Comparison of ENCODE assay signal across 19 cellular contexts in genomic region chr20:45905505-45906079, GRCh38. TPM values are rescaled to one million over a fixed set of nuclear protein-coding genes. Genes with fewer than 3 reads are reported as not detected.
DNase-seq lines count a peak whose midpoint lies in the region; ATAC-seq, FAIRE-seq and TF ChIP-seq lines count a peak whose summit lies in the region.
"Had no signal": no experiment of that assay in that cellular context is flagged by ENCODE, and none has a peak within 500 bp of the region (broad histone marks: within the 10 kb centered on the region; RNA-seq: fewer than 3 reads in every experiment).

No MANE protein-coding gene starts in this region.

- no peak for TF ChIP-seq CTCF in K562 (IDR thresholded peaks at IDR 0.05 in 2 of 3, conservative IDR thresholded peaks at IDR 0.05 in 1 of 3; ENCODE audit: insufficient read depth in 2 of 3, low read depth in 1 of 3, low read length in 3 of 3)

- no peak overlapping the region for H3K4me3 ChIP-seq in K562
- H3K4me3 ChIP-seq: tibial artery had no signal

- no TSS peak for BruUV-seq in K562 (replicated peaks; lab: Mats Ljungman, UMichigan)

- TF ChIP-seq POLR2A in K562 (conservative IDR thresholded peaks at IDR 0.05) = no peak
- no peak for TF ChIP-seq POLR2A in GM18505 (IDR thresholded peaks at IDR 0.05; ENCODE audit: borderline replicate concordance, extremely low read depth, insufficient read depth, insufficient read length)

- ATAC-seq in K562 = no peak
- ATAC-seq in GM18505 (IDR thresholded peaks at IDR 0.05; ENCODE audit: unreplicated experiment) = no peak
- ATAC-seq: activated T-helper 17 cell treated with anti-CD3 and anti-CD28 coated beads, Interleukin-2, amount 50 U/mL, for 72 hours; left colon had no signal

- H2AFZ ChIP-seq in K562 (ENCODE audit: low read depth, low read length) = no peak overlapping the region

- CTCF ChIA-PET in K562 (lab: Yijun Ruan, JAX; ENCODE audit: low intra/inter-chr PET ratio) = no interaction called here

- peak; percentile 89 for DNase-seq in Daoy (ENCODE audit: low read depth)
- DNase-seq in M059J (ENCODE audit: low read depth) = peak; percentile 99
- no peak for DNase-seq in K562 (ENCODE audit: extremely low read depth in 1 of 4, low spot score in 3 of 4)
- peak; percentile 88 for DNase-seq in kidney tubule cell (ENCODE audit: low spot score)
- DNase-seq in iPS-NIHi11 (ENCODE audit: low spot score) = no peak
- no peak for DNase-seq in NCI-H446 treated with DMSO at 0.1 percent for 48 hours (lab: John Stamatoyannopoulos, UW)
- DNase-seq in activated naive CD4-positive, alpha-beta T cell treated with Interleukin-2 at 50 U/mL for 16 hours = no peak
- DNase-seq: activated CD4-positive, alpha-beta T cell treated with anti-CD3 and anti-CD28 coated beads, Interleukin-2, amount 50 U/mL, for 48 hours; effector CD8-positive, alpha-beta T cell; glutamatergic neuron; KG1; left colon; NCI-H1930; retina; SHP77 treated with DMSO at 0.1 percent for 48 hours; stimulated activated CD4-positive, alpha-beta T cell treated with anti-CD3 and anti-CD28 coated beads, Interleukin-2, amount 100 ng/mL, for 24 hours; tibial artery had no signal

- TF ChIP-seq RAD21 in K562 (CRISPR knock-in tag; conservative IDR thresholded peaks at IDR 0.05 in 1 of 2, IDR thresholded peaks at IDR 0.05 in 1 of 2) = no peak

- H3K27me3 ChIP-seq in K562 (ENCODE audit: control insufficient read depth in 2 of 2, insufficient read depth in 2 of 2, low read length in 2 of 2) = no peaks in the 10 kb centered on the region
- H3K27me3 ChIP-seq: tibial artery had no signal

- 72% methylated on average over 8 of the region's 8 CpGs for WGBS in K562 (ENCODE audit: insufficient coverage, low coverage, missing lambda C conversion rate)

- H3K36me3 ChIP-seq in K562 (ENCODE audit: control insufficient read depth, insufficient read depth, low read length) = peaks cover 22% of the 10 kb centered on the region; the same call in 2 of the 3 replicates

- H3K4me2 ChIP-seq in K562 (ENCODE audit: insufficient read depth, low read length) = no peak overlapping the region

- intact Hi-C loops in K562 (cut with micrococcal nuclease) = no loop called here

- no peak for TF ChIP-seq EP300 in K562 (IDR thresholded peaks at IDR 0.05; ENCODE audit: low read length)

- POLR2A ChIA-PET in K562 (lab: Yijun Ruan, JAX) = interaction anchor here (0.7 to 2.4 kb wide), 8 partner anchors 9 to 73 kb away, joined by 3 to 9 read pairs (median 4); partner anchors contain the start of genes PCIF1, SNX21 and ZSWIM1

- no peak for FAIRE-seq in K562 (lab: Jason Lieb, UNC)

- in situ Hi-C loops in K562 (cut with MboI) = no loop called here

- H3K79me2 ChIP-seq in K562 (ENCODE audit: control insufficient read depth, insufficient read depth, low read length) = peaks cover 12% of the 10 kb centered on the region

- H4K20me1 ChIP-seq in K562 (replicated peaks; ENCODE audit: control insufficient read depth, insufficient read depth, low read length) = no peaks in the 10 kb centered on the region

- no peak overlapping the region for H3K9ac ChIP-seq in K562 (ENCODE audit: insufficient read depth in 1 of 2, low read depth in 2 of 2, low read length in 2 of 2)

- no peaks in the 10 kb centered on the region for H3K9me1 ChIP-seq in K562 (ENCODE audit: control insufficient read depth, insufficient read depth, low read length)

- no peak overlapping the region for H3K27ac ChIP-seq in K562 (ENCODE audit: extremely low read depth, low read depth, low read length)
- H3K27ac ChIP-seq: tibial artery had no signal

- no peaks in the 10 kb centered on the region for H3K9me3 ChIP-seq in K562 (replicated peaks; ENCODE audit: control insufficient read depth, insufficient read depth, low read depth, low read length)
- H3K9me3 ChIP-seq: tibial artery had no signal

- peaks cover 16 to 36% of the 10 kb centered on the region in 2 experiments for H3K4me1 ChIP-seq in K562 (replicated peaks in 1 of 2; ENCODE audit: control insufficient read depth in 2 of 2, insufficient read depth in 2 of 2, low read length in 2 of 2)
- H3K4me1 ChIP-seq: tibial artery had no signal

RNA-seq across cellular contexts. Expression of gene PLTP, which starts 6.4 kb away (rescaled TPM):
- 0.30 and 0.80 TPM in 2 replicates for total RNA-seq in Daoy (2014; rRNA removed; shearing (Covaris generic))
- total RNA-seq in M059J (2014; rRNA removed; shearing (Covaris generic)) = 9.6 and 13.4 TPM in 2 replicates
- 8.2 and 29.4 TPM in 2 replicates for total RNA-seq in K562 (2011; cell fraction: chromatin; rRNA removed; ENCODE audit: low replicate concordance)
- total RNA-seq in K562 (2011; cell fraction: nucleolus; rRNA removed) = 32.4 and 37.9 TPM in 2 replicates
- total RNA-seq in K562 (2011; cell fraction: nucleoplasm; rRNA removed) = 20.8 and 24.0 TPM in 2 replicates
- total RNA-seq in K562 (2014; rRNA removed) (18.6 and 28.2 TPM in 2 replicates), K562 (2014; rRNA removed; fragmentation: Illumina TruSeq; extraction: Trizol) (5.5 and 9.1 TPM in 2 replicates), K562 (2015; rRNA removed; fragmentation: Illumina TruSeq; extraction: Trizol) (16.8 and 17.6 TPM in 2 replicates), K562 (2021) (28.7 and 29.3 TPM in 2 replicates)
- polyA plus RNA-seq in K562 (2011; rRNA removed) (12.2 and 24.1 TPM in 2 replicates), K562 (2014; fragmentation: Illumina TruSeq; extraction: Trizol) (25.8 and 26.5 TPM in 2 replicates), K562 (2014; fragmentation: Nextera tagmentation; extraction: Ambion mirVana) (1 to 10 TPM; 2.8 to 6.6 TPM), K562 (2014; rRNA removed) (24.5 and 25.6 TPM in 2 replicates)
- polyA plus RNA-seq in K562 (2011; cell fraction: cytosol; rRNA removed) = 41.5 and 45.1 TPM in 2 replicates
- 26.5 and 28.2 TPM in 2 replicates for polyA plus RNA-seq in K562 (2011; cell fraction: nucleus; rRNA removed)
- 30.0 and 78.8 TPM in 2 replicates for polyA plus RNA-seq in K562 (2012)
- 8.0 and 8.4 TPM in 2 replicates for polyA minus RNA-seq in K562 (2011; rRNA and poly(A)+ RNA removed)
- 11.8 and 17.6 TPM in 2 replicates for polyA minus RNA-seq in K562 (2011; cell fraction: cytosol; rRNA and poly(A)+ RNA removed)
- 8.2 and 11.1 TPM in 2 replicates for polyA minus RNA-seq in K562 (2011; cell fraction: nucleus; rRNA and poly(A)+ RNA removed)

RNA-seq across cellular contexts. Expression of gene CTSA, which starts 14.5 kb away (rescaled TPM):
- total RNA-seq in Daoy (2014; rRNA removed; shearing (Covaris generic)) = 25.4 and 34.7 TPM in 2 replicates
- total RNA-seq in M059J (2014; rRNA removed; shearing (Covaris generic)) = 253 and 328 TPM in 2 replicates
- total RNA-seq in K562 (2011; cell fraction: chromatin; rRNA removed; ENCODE audit: low replicate concordance) = 129 and 346 TPM in 2 replicates
- total RNA-seq in K562 (2011; cell fraction: nucleolus; rRNA removed) = 275 and 312 TPM in 2 replicates
- 187 and 194 TPM in 2 replicates for total RNA-seq in K562 (2011; cell fraction: nucleoplasm; rRNA removed)
- total RNA-seq in K562 (2014; rRNA removed) (26.0 and 30.5 TPM in 2 replicates), K562 (2014; rRNA removed; fragmentation: Illumina TruSeq; extraction: Trizol) (16.1 and 21.2 TPM in 2 replicates), K562 (2015; rRNA removed; fragmentation: Illumina TruSeq; extraction: Trizol) (40.5 and 42.9 TPM in 2 replicates), K562 (2021) (51.9 and 53.0 TPM in 2 replicates)
- polyA plus RNA-seq in K562 (2011; rRNA removed) (28.3 and 44.7 TPM in 2 replicates), K562 (2014; fragmentation: Illumina TruSeq; extraction: Trizol) (60.3 and 61.7 TPM in 2 replicates), K562 (2014; fragmentation: Nextera tagmentation; extraction: Ambion mirVana) (10 to 100 TPM in 1 of 2 experiments, 1 to 10 TPM in 1; 8.8 to 12.4 TPM), K562 (2014; rRNA removed) (47.8 and 51.2 TPM in 2 replicates)
- polyA plus RNA-seq in K562 (2011; cell fraction: cytosol; rRNA removed) = 54.6 and 66.3 TPM in 2 replicates
- polyA plus RNA-seq in K562 (2011; cell fraction: nucleus; rRNA removed) = 192 and 235 TPM in 2 replicates
- polyA plus RNA-seq in K562 (2012) = 60.5 and 80.5 TPM in 2 replicates
- polyA minus RNA-seq in K562 (2011; rRNA and poly(A)+ RNA removed) = 32.6 and 38.8 TPM in 2 replicates
- 32.9 and 38.3 TPM in 2 replicates for polyA minus RNA-seq in K562 (2011; cell fraction: cytosol; rRNA and poly(A)+ RNA removed)
- polyA minus RNA-seq in K562 (2011; cell fraction: nucleus; rRNA and poly(A)+ RNA removed) = 74.4 and 74.6 TPM in 2 replicates

RNA-seq across cellular contexts. Expression of gene NEURL2, which starts 14.6 kb away (rescaled TPM):
- total RNA-seq in Daoy (2014; rRNA removed; shearing (Covaris generic)) = 0.42 and 2.3 TPM in 2 replicates
- 3.1 and 6.0 TPM in 2 replicates for total RNA-seq in M059J (2014; rRNA removed; shearing (Covaris generic))
- 0.69 and 3.4 TPM in 2 replicates for total RNA-seq in K562 (2011; cell fraction: chromatin; rRNA removed; ENCODE audit: low replicate concordance)
- 3.7 and 4.2 TPM in 2 replicates for total RNA-seq in K562 (2011; cell fraction: nucleolus; rRNA removed)
- total RNA-seq in K562 (2011; cell fraction: nucleoplasm; rRNA removed) = 1.5 and 1.8 TPM in 2 replicates
- total RNA-seq in K562 (2014; rRNA removed) (1.5 and 1.7 TPM in 2 replicates), K562 (2014; rRNA removed; fragmentation: Illumina TruSeq; extraction: Trizol) (not detected in 2 replicates), K562 (2015; rRNA removed; fragmentation: Illumina TruSeq; extraction: Trizol) (0.54 and 0.72 TPM in 2 replicates), K562 (2021) (1.2 and 1.9 TPM in 2 replicates)
- polyA plus RNA-seq in K562 (2011; rRNA removed) (0.22 and 0.83 TPM in 2 replicates), K562 (2014; fragmentation: Illumina TruSeq; extraction: Trizol) (0.46 and 0.61 TPM in 2 replicates), K562 (2014; fragmentation: Nextera tagmentation; extraction: Ambion mirVana) (under 1 TPM; 0.30 to 0.32 TPM), K562 (2014; rRNA removed) (1.0 and 1.1 TPM in 2 replicates)
- 0.59 and 1.2 TPM in 2 replicates for polyA plus RNA-seq in K562 (2011; cell fraction: cytosol; rRNA removed)
- polyA plus RNA-seq in K562 (2011; cell fraction: nucleus; rRNA removed) = 1.7 and 2.3 TPM in 2 replicates
- 0.81 and 2.2 TPM in 2 replicates for polyA plus RNA-seq in K562 (2012)
- 0.72 TPM in 1 of 2 replicates, not detected in the other for polyA minus RNA-seq in K562 (2011; rRNA and poly(A)+ RNA removed)
- polyA minus RNA-seq in K562 (2011; cell fraction: cytosol; rRNA and poly(A)+ RNA removed) = not detected in 2 replicates
- polyA minus RNA-seq in K562 (2011; cell fraction: nucleus; rRNA and poly(A)+ RNA removed) = 2.3 and 3.1 TPM in 2 replicates

RNA-seq across cellular contexts. Expression of gene SPATA25, which starts 18.2 kb away (rescaled TPM):
- not detected in 2 replicates for total RNA-seq in Daoy (2014; rRNA removed; shearing (Covaris generic))
- 0.52 TPM in 1 of 2 replicates, not detected in the other for total RNA-seq in M059J (2014; rRNA removed; shearing (Covaris generic))
- 1.9 TPM in 1 of 2 replicates, not detected in the other for total RNA-seq in K562 (2011; cell fraction: chromatin; rRNA removed; ENCODE audit: low replicate concordance)
- 1.6 and 2.2 TPM in 2 replicates for total RNA-seq in K562 (2011; cell fraction: nucleolus; rRNA removed)
- total RNA-seq in K562 (2011; cell fraction: nucleoplasm; rRNA removed) = 1.2 and 1.6 TPM in 2 replicates
- total RNA-seq in K562 (2014; rRNA removed) = 0.68 and 1.4 TPM in 2 replicates
- total RNA-seq in K562 (2014; rRNA removed; fragmentation: Illumina TruSeq; extraction: Trizol) = not detected in 2 replicates
- total RNA-seq in K562 (2015; rRNA removed; fragmentation: Illumina TruSeq; extraction: Trizol) = 0.22 and 0.45 TPM in 2 replicates
- 0.49 and 0.95 TPM in 2 replicates for total RNA-seq in K562 (2021)
- polyA plus RNA-seq in K562 (2011; rRNA removed) = 0.21 and 0.53 TPM in 2 replicates
- polyA plus RNA-seq in K562 (2011; cell fraction: cytosol; rRNA removed) = 0.38 and 0.48 TPM in 2 replicates
- 1.3 and 1.8 TPM in 2 replicates for polyA plus RNA-seq in K562 (2011; cell fraction: nucleus; rRNA removed)
- polyA plus RNA-seq in K562 (2012) = 0.57 and 0.84 TPM in 2 replicates
- 0.39 and 0.42 TPM in 2 replicates for polyA plus RNA-seq in K562 (2014; fragmentation: Illumina TruSeq; extraction: Trizol)
- polyA plus RNA-seq in K562 (2014; fragmentation: Nextera tagmentation; extraction: Ambion mirVana) = not detected
- 0.63 and 0.73 TPM in 2 replicates for polyA plus RNA-seq in K562 (2014; rRNA removed)
- polyA minus RNA-seq in K562 (2011; rRNA and poly(A)+ RNA removed) = not detected in 2 replicates
- polyA minus RNA-seq in K562 (2011; cell fraction: cytosol; rRNA and poly(A)+ RNA removed) = not detected in 2 replicates
- 0.67 TPM in 1 of 2 replicates, not detected in the other for polyA minus RNA-seq in K562 (2011; cell fraction: nucleus; rRNA and poly(A)+ RNA removed)

RNA-seq across cellular contexts. Expression of gene ZSWIM1, which starts 24.6 kb away (rescaled TPM):
- 5.9 and 6.8 TPM in 2 replicates for total RNA-seq in Daoy (2014; rRNA removed; shearing (Covaris generic))
- total RNA-seq in M059J (2014; rRNA removed; shearing (Covaris generic)) = 11.2 and 19.8 TPM in 2 replicates
- total RNA-seq in K562 (2011; cell fraction: chromatin; rRNA removed; ENCODE audit: low replicate concordance) = 14.3 and 28.8 TPM in 2 replicates
- 16.2 and 16.7 TPM in 2 replicates for total RNA-seq in K562 (2011; cell fraction: nucleolus; rRNA removed)
- total RNA-seq in K562 (2011; cell fraction: nucleoplasm; rRNA removed) = 19.3 and 20.7 TPM in 2 replicates
- total RNA-seq in K562 (2014; rRNA removed) (11.6 and 14.1 TPM in 2 replicates), K562 (2014; rRNA removed; fragmentation: Illumina TruSeq; extraction: Trizol) (9.0 and 9.5 TPM in 2 replicates), K562 (2015; rRNA removed; fragmentation: Illumina TruSeq; extraction: Trizol) (11.2 and 11.7 TPM in 2 replicates), K562 (2021) (13.8 and 15.6 TPM in 2 replicates)
- polyA plus RNA-seq in K562 (2011; rRNA removed) (7.4 and 12.1 TPM in 2 replicates), K562 (2014; fragmentation: Illumina TruSeq; extraction: Trizol) (13.7 and 14.7 TPM in 2 replicates), K562 (2014; fragmentation: Nextera tagmentation; extraction: Ambion mirVana) (1 to 10 TPM; 2.5 to 3.1 TPM), K562 (2014; rRNA removed) (7.0 and 7.3 TPM in 2 replicates)
- 14.1 and 15.5 TPM in 2 replicates for polyA plus RNA-seq in K562 (2011; cell fraction: cytosol; rRNA removed)
- 21.0 and 32.5 TPM in 2 replicates for polyA plus RNA-seq in K562 (2011; cell fraction: nucleus; rRNA removed)
- polyA plus RNA-seq in K562 (2012) = 10.9 and 13.6 TPM in 2 replicates
- polyA minus RNA-seq in K562 (2011; rRNA and poly(A)+ RNA removed) = 18.4 and 23.1 TPM in 2 replicates
- 16.7 and 17.3 TPM in 2 replicates for polyA minus RNA-seq in K562 (2011; cell fraction: cytosol; rRNA and poly(A)+ RNA removed)
- 7.1 and 12.0 TPM in 2 replicates for polyA minus RNA-seq in K562 (2011; cell fraction: nucleus; rRNA and poly(A)+ RNA removed)

Comparison
In these comparisons a context has a peak if more than half of its experiments do, and no peak if none do; other contexts are left out.
1. DNase-seq: peak in Daoy (single experiment), M059J (single experiment) and kidney tubule cell (single experiment); none in K562 (0 of 4), iPS-NIHi11 (single experiment), NCI-H446 treated with DMSO at 0.1 percent for 48 hours (single experiment) and activated naive CD4-positive, alpha-beta T cell treated with Interleukin-2 at 50 U/mL for 16 hours (single experiment).